In the genomic region with DNA sequence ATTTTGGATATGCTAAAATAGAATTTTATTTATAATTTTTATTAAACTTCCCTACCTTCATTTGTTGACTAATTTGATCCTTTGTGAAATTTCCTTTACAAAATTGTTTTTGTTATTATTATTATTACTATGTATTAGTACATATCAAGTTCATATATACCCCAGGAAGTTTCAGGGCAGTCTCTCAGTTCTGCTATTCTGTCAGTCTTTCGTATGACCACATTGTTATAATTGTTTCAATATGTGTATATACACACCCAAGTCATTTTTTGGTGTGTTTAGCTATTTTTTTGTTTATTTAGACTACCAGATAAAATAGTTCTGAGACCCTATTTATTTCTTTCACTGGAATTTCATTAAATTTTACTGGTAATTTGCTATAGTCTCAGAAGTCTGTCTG, we compare ENCODE assay signal across 17 cellular contexts.
DNase-seq lines count a peak whose midpoint lies in the region; ATAC-seq lines count a peak whose summit lies in the region.
"Had no signal": no experiment of that assay in that cellular context is flagged by ENCODE, and none has a peak within 500 bp of the region (broad histone marks: within the 10 kb centered on the region; RNA-seq: fewer than 3 reads in every experiment).

No MANE protein-coding gene starts in this region.

- H3K4me1 Mint-ChIP-seq in natural killer cell treated with Interleukin-12 subunit alpha and Interleukin-12 subunit beta and Interleukin-15 and Interleukin-18, amount 100 ng/mL, for 72 hours (ENCODE audit: low read depth in 2 of 2): no peaks in the 10 kb centered on the region
- H3K4me1 Mint-ChIP-seq: GM23338 had no signal

- ATAC-seq in GM18511 (IDR thresholded peaks at IDR 0.05; ENCODE audit: unreplicated experiment) (peak; percentile 48), GM18907 (IDR thresholded peaks at IDR 0.05; ENCODE audit: unreplicated experiment) (peak; percentile 58), HG03342 (IDR thresholded peaks at IDR 0.05; ENCODE audit: unreplicated experiment) (peak; percentile 46)
- no peak for ATAC-seq in natural killer cell treated with Interleukin-12 subunit alpha and Interleukin-12 subunit beta and Interleukin-15 and Interleukin-18, amount 100 ng/mL, for 72 hours
- ATAC-seq: A549, GM23338 had no signal

- no peak overlapping the region for H3K4me3 Mint-ChIP-seq in natural killer cell treated with Interleukin-12 subunit alpha and Interleukin-12 subunit beta and Interleukin-15 and Interleukin-18, amount 100 ng/mL, for 72 hours
- H3K4me3 Mint-ChIP-seq: CD4-positive, alpha-beta T cell; GM23338 had no signal

- H3K36me3 Mint-ChIP-seq in natural killer cell treated with Interleukin-12 subunit alpha and Interleukin-12 subunit beta and Interleukin-15 and Interleukin-18, amount 100 ng/mL, for 72 hours: no peaks in the 10 kb centered on the region

- H3K27ac Mint-ChIP-seq in natural killer cell treated with Interleukin-12 subunit alpha and Interleukin-12 subunit beta and Interleukin-15 and Interleukin-18, amount 100 ng/mL, for 72 hours: no peak overlapping the region
- H3K27ac Mint-ChIP-seq: CD4-positive, alpha-beta T cell; GM23338 had no signal

- DNase-seq in SHP77 (lab: John Stamatoyannopoulos, UW) (no peak), mesenteric fat pad (ENCODE audit: low spot score) (no peak), cerebellar nuclear complex (lab: John Stamatoyannopoulos, UW) (no peak)
- no peak for DNase-seq in natural killer cell treated with Interleukin-12 subunit alpha and Interleukin-12 subunit beta and Interleukin-15 and Interleukin-18, amount 100 ng/mL, for 72 hours (ENCODE audit: low spot score)
- DNase-seq: AML-193; CD4-positive, alpha-beta T cell; DMS153; DMS79 treated with DMSO at 0.1 percent for 48 hours; GF-D8; HCEC 1CT; Kasumi-1; KG1 had no signal

- H3K9me3 Mint-ChIP-seq in natural killer cell treated with Interleukin-12 subunit alpha and Interleukin-12 subunit beta and Interleukin-15 and Interleukin-18, amount 100 ng/mL, for 72 hours: peaks cover 14% of the 10 kb centered on the region
- H3K9me3 Mint-ChIP-seq: CD4-positive, alpha-beta T cell; GM23338 had no signal

- H3K27me3 Mint-ChIP-seq in natural killer cell treated with Interleukin-12 subunit alpha and Interleukin-12 subunit beta and Interleukin-15 and Interleukin-18, amount 100 ng/mL, for 72 hours: no peaks in the 10 kb centered on the region
- H3K27me3 Mint-ChIP-seq: CD4-positive, alpha-beta T cell had no signal

Comparison
In these comparisons a context has a peak if more than half of its experiments do, and no peak if none do; other contexts are left out.
1. ATAC-seq: peak in GM18511 (single experiment), GM18907 (single experiment) and HG03342 (single experiment); none in natural killer cell treated with Interleukin-12 subunit alpha and Interleukin-12 subunit beta and Interleukin-15 and Interleukin-18, amount 100 ng/mL, for 72 hours (0 of 2).